12 cellular contexts compared by ENCODE assay signal in the genomic region with DNA sequence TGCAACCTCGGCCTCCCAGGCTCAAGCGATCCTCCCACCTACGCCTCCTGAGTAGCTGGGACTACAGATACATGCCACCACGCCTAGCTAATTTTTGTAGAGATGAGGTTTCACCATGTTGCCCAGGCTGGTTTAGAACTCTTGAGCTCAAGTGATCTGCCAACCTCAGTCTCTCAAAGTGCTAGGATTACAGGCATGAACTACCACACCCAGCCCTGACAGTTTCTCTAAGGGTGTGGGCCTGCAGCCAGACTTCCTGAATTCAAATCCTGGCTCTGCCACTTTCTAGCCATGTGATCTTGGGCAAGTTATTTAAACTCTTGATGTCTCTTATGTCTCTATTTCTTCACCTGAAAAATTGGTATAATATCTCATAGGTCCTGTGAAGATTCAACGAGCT. TPM values are rescaled to one million over a fixed set of nuclear protein-coding genes. Genes with fewer than 3 reads are reported as not detected.
DNase-seq lines count a peak whose midpoint lies in the region; ATAC-seq and TF ChIP-seq lines count a peak whose summit lies in the region.
"Had no signal": no experiment of that assay in that cellular context is flagged by ENCODE, and none has a peak within 500 bp of the region (broad histone marks: within the 10 kb centered on the region; RNA-seq: fewer than 3 reads in every experiment).

No MANE protein-coding gene starts in this region.

- H3K27ac ChIP-seq in BLaER1 (no peak overlapping the region), PC-9 (peak overlapping the region; percentile 95)

- intact Hi-C loops in PC-9 (cut with micrococcal nuclease; ENCODE audit: unreplicated experiment): loop anchor here (2.0 to 5.0 kb wide), 4 partner anchors 31 to 87 kb away; no protein-coding TSS in a partner anchor
- intact Hi-C loops in posterior vena cava (cut with DNase I): loop anchor here (5.0 to 10.0 kb wide), 3 partner anchors 38 to 72 kb away; a partner anchor contains a TSS

- H3K4me2 ChIP-seq in BLaER1: peak overlapping the region; percentile 65
- peak overlapping the region; percentile 66 for H3K4me2 ChIP-seq in PC-9

- TF ChIP-seq CTCF in PC-9 (conservative IDR thresholded peaks at IDR 0.05): no peak

- peaks cover 72% of the 10 kb centered on the region for H3K79me2 ChIP-seq in PC-9 (ENCODE audit: low read depth)

- peaks cover 19% of the 10 kb centered on the region for H3K27me3 ChIP-seq in BLaER1
- H3K27me3 ChIP-seq in PC-9 (ENCODE audit: insufficient read depth, low read depth): no peaks in the 10 kb centered on the region

- H3K9ac ChIP-seq in BLaER1: no peak overlapping the region

- peaks cover 85% of the 10 kb centered on the region for H3K4me1 ChIP-seq in BLaER1
- H3K4me1 ChIP-seq in PC-9 (replicated peaks; ENCODE audit: insufficient read depth): peaks cover 77% of the 10 kb centered on the region

- H3K36me3 ChIP-seq in BLaER1: no peaks in the 10 kb centered on the region
- H3K36me3 ChIP-seq in PC-9 (ENCODE audit: low read depth): no peaks in the 10 kb centered on the region

- H3K9me3 ChIP-seq in BLaER1 (no peaks in the 10 kb centered on the region), PC-9 (ENCODE audit: insufficient read depth, low read depth) (no peaks in the 10 kb centered on the region)

- CTCF ChIA-PET in PC-9 (lab: Charles Lee): interaction anchor here (0.6 kb wide), 2 partner anchors 36 to 62 kb away, joined by 4 to 6 read pairs; no protein-coding TSS in a partner anchor

- no peak for ATAC-seq in GM19328 (IDR thresholded peaks at IDR 0.05; ENCODE audit: unreplicated experiment)

- DNase-seq in PC-9 (peak in 1 of 2 experiments; percentile 50), fibroblast of gingiva (ENCODE audit: low read depth) (peak; percentile 47), posterior vena cava (ENCODE audit: low spot score) (peak; percentile 76), T-helper 9 cell (no peak), islet precursor cell (no peak)
- no peak for DNase-seq in stimulated activated CD4-positive, alpha-beta T cell treated with anti-CD3 and anti-CD28 coated beads, Interleukin-15, amount 100 ng/mL, for 24 hours
- DNase-seq: activated CD4-positive, alpha-beta T cell treated with anti-CD3 and anti-CD28 coated beads, Interleukin-2, amount 50 U/mL, for 48 hours; DMS153; hippocampal formation; KG1 had no signal

- H3K9me2 ChIP-seq in PC-9 (ENCODE audit: insufficient read depth): no peaks in the 10 kb centered on the region

- H3F3A ChIP-seq in PC-9 (ENCODE audit: insufficient read depth, low read depth): peaks cover 40% of the 10 kb centered on the region

- H4K20me1 ChIP-seq in BLaER1: no peaks in the 10 kb centered on the region
- no peaks in the 10 kb centered on the region for H4K20me1 ChIP-seq in PC-9 (ENCODE audit: insufficient read depth)

- no peak overlapping the region for H2AFZ ChIP-seq in PC-9

- no peak overlapping the region for H3K4me3 ChIP-seq in BLaER1
- H3K4me3 ChIP-seq in PC-9: no peak overlapping the region

- POLR2A ChIA-PET in PC-9 (lab: Charles Lee; ENCODE audit: unreplicated experiment): no interaction called here

- no TSS peak for BruUV-seq in PC-9 (replicated peaks; lab: Mats Ljungman, UMichigan)

RNA-seq across cellular contexts. Expression of a gene that starts 5.6 kb away (rescaled TPM):
- total RNA-seq in PC-9 (2021) (60.7 and 61.4 TPM in 2 replicates), posterior vena cava (10 to 100 TPM; 42.3 to 43.6 TPM)

RNA-seq across cellular contexts. Expression of a gene that starts 38.4 kb away (rescaled TPM):
- total RNA-seq in PC-9 (2021): 29.9 and 50.9 TPM in 2 replicates
- 10 to 100 TPM; 56.1 to 61.8 TPM for total RNA-seq in posterior vena cava

RNA-seq across cellular contexts. Expression of a gene that starts 57.4 kb away (rescaled TPM):
- 210 and 278 TPM in 2 replicates for total RNA-seq in PC-9 (2021)
- 100 to 1,000 TPM; 120 to 152 TPM for total RNA-seq in posterior vena cava

Comparison
In these comparisons a context has a peak if more than half of its experiments do, and no peak if none do; other contexts are left out.
1. DNase-seq: peak in fibroblast of gingiva (single experiment) and posterior vena cava (single experiment); none in T-helper 9 cell (single experiment), stimulated activated CD4-positive, alpha-beta T cell treated with anti-CD3 and anti-CD28 coated beads, Interleukin-15, amount 100 ng/mL, for 24 hours (single experiment) and islet precursor cell (single experiment).